15 cellular contexts compared by ENCODE assay signal in genomic region chr3:72977463-72977862, GRCh38. TPM values are rescaled to one million over a fixed set of nuclear protein-coding genes. Genes with fewer than 3 reads are reported as not detected.
DNase-seq lines count a peak whose midpoint lies in the region; ATAC-seq, FAIRE-seq and TF ChIP-seq lines count a peak whose summit lies in the region.
"Had no signal": no experiment of that assay in that cellular context is flagged by ENCODE, and none has a peak within 500 bp of the region (broad histone marks: within the 10 kb centered on the region; RNA-seq: fewer than 3 reads in every experiment).

No MANE protein-coding gene starts in this region.

- H3K4me3 ChIP-seq in HL-60 (replicated peaks; ENCODE audit: insufficient read depth, low read length) = no peak overlapping the region
- H3K4me3 ChIP-seq: A549, cardiac muscle cell, SJSA1, thoracic aorta had no signal

- FAIRE-seq in RCC 7860 (lab: Jason Lieb, UNC) = no peak
- FAIRE-seq: HepG2 had no signal

- peak; percentile 84 for ATAC-seq in activated CD8-positive, alpha-beta T cell treated with anti-CD3 and anti-CD28 coated beads for 36 hours
- ATAC-seq in activated CD8-positive, alpha-beta T cell treated with anti-CD3 and anti-CD28 coated beads, Interleukin-2, amount 10 ng/mL, durations not matched to agents 7 days and 5 days = no peak
- peak; percentile 58 for ATAC-seq in GM21825 (IDR thresholded peaks at IDR 0.05; ENCODE audit: unreplicated experiment)
- ATAC-seq in stimulated activated memory B cell treated with anti-CD40 and anti-IgM and Interleukin-4, amounts not matched to agents 10 μg/mL and 1 μg/mL and 100 μg/mL, for 72 hours = peak; percentile 73
- ATAC-seq: A549, HepG2, left cardiac atrium had no signal

- no peaks in the 10 kb centered on the region for H3K36me3 Mint-ChIP-seq in activated CD8-positive, alpha-beta T cell treated with anti-CD3 and anti-CD28 coated beads for 36 hours (ENCODE audit: low read depth)
- no peaks in the 10 kb centered on the region for H3K36me3 Mint-ChIP-seq in activated CD8-positive, alpha-beta T cell treated with anti-CD3 and anti-CD28 coated beads, Interleukin-2, amount 10 ng/mL, durations not matched to agents 7 days and 5 days (ENCODE audit: low read depth)
- no peaks in the 10 kb centered on the region for H3K36me3 Mint-ChIP-seq in stimulated activated memory B cell treated with anti-CD40 and anti-IgM and Interleukin-4, amounts not matched to agents 10 μg/mL and 1 μg/mL and 100 μg/mL, for 72 hours

- intact Hi-C loops in activated CD8-positive, alpha-beta T cell treated with anti-CD3 and anti-CD28 coated beads for 36 hours (cut with micrococcal nuclease) = no loop called here

- no peaks in the 10 kb centered on the region for H3K9me3 Mint-ChIP-seq in activated CD8-positive, alpha-beta T cell treated with anti-CD3 and anti-CD28 coated beads for 36 hours
- H3K9me3 Mint-ChIP-seq in activated CD8-positive, alpha-beta T cell treated with anti-CD3 and anti-CD28 coated beads, Interleukin-2, amount 10 ng/mL, durations not matched to agents 7 days and 5 days (ENCODE audit: insufficient read depth) = no peaks in the 10 kb centered on the region
- H3K9me3 Mint-ChIP-seq in stimulated activated memory B cell treated with anti-CD40 and anti-IgM and Interleukin-4, amounts not matched to agents 10 μg/mL and 1 μg/mL and 100 μg/mL, for 72 hours = no peaks in the 10 kb centered on the region

- H3K27me3 Mint-ChIP-seq in activated CD8-positive, alpha-beta T cell treated with anti-CD3 and anti-CD28 coated beads for 36 hours = peaks cover 4% of the 10 kb centered on the region
- no peaks in the 10 kb centered on the region for H3K27me3 Mint-ChIP-seq in activated CD8-positive, alpha-beta T cell treated with anti-CD3 and anti-CD28 coated beads, Interleukin-2, amount 10 ng/mL, durations not matched to agents 7 days and 5 days (ENCODE audit: low read depth)
- peaks cover 31% of the 10 kb centered on the region for H3K27me3 Mint-ChIP-seq in stimulated activated memory B cell treated with anti-CD40 and anti-IgM and Interleukin-4, amounts not matched to agents 10 μg/mL and 1 μg/mL and 100 μg/mL, for 72 hours

- H3K27me3 ChIP-seq in HL-60 (ENCODE audit: insufficient read depth, poor library complexity, severe bottlenecking) = no peaks in the 10 kb centered on the region
- H3K27me3 ChIP-seq: cardiac muscle cell, SJSA1 had no signal

- H3K27ac ChIP-seq in HL-60 (replicated peaks) = peak overlapping the region; percentile 69
- H3K27ac ChIP-seq: A549, cardiac muscle cell, SJSA1, thoracic aorta had no signal

- TF ChIP-seq CTCF in activated CD8-positive, alpha-beta T cell treated with anti-CD3 and anti-CD28 coated beads for 36 hours (IDR thresholded peaks at IDR 0.05) = no peak
- TF ChIP-seq CTCF in HL-60 (IDR thresholded peaks at IDR 0.05; ENCODE audit: insufficient read depth, low read length) = no peak

- H3K27ac Mint-ChIP-seq in activated CD8-positive, alpha-beta T cell treated with anti-CD3 and anti-CD28 coated beads for 36 hours = peak overlapping the region; percentile 60
- H3K27ac Mint-ChIP-seq in activated CD8-positive, alpha-beta T cell treated with anti-CD3 and anti-CD28 coated beads, Interleukin-2, amount 10 ng/mL, durations not matched to agents 7 days and 5 days = no peak overlapping the region
- no peak overlapping the region for H3K27ac Mint-ChIP-seq in stimulated activated memory B cell treated with anti-CD40 and anti-IgM and Interleukin-4, amounts not matched to agents 10 μg/mL and 1 μg/mL and 100 μg/mL, for 72 hours

- DNase-seq in activated CD8-positive, alpha-beta T cell treated with anti-CD3 and anti-CD28 coated beads for 36 hours = peak; percentile 43
- no peak for DNase-seq in activated CD8-positive, alpha-beta T cell treated with anti-CD3 and anti-CD28 coated beads, Interleukin-2, amount 10 ng/mL, durations not matched to agents 7 days and 5 days
- DNase-seq in HL-60 (ENCODE audit: low read depth in 1 of 2, low spot score in 1 of 2) (no peak), DMS53 treated with DMSO at 0.1 percent for 48 hours (lab: John Stamatoyannopoulos, UW; ENCODE audit: unreplicated experiment) (no peak), RCC 7860 (ENCODE audit: low spot score) (no peak), amniotic stem cell (lab: John Stamatoyannopoulos, UW) (no peak)
- DNase-seq: left cardiac atrium, NCI-H446 treated with DMSO at 0.1 percent for 48 hours had no signal

- POLR2A ChIA-PET in activated CD8-positive, alpha-beta T cell treated with anti-CD3 and anti-CD28 coated beads for 36 hours (lab: Charles Lee) = no interaction called here
- POLR2A ChIA-PET in activated CD8-positive, alpha-beta T cell treated with anti-CD3 and anti-CD28 coated beads, Interleukin-2, amount 10 ng/mL, durations not matched to agents 7 days and 5 days (lab: Charles Lee) = no interaction called here

- CTCF ChIA-PET in activated CD8-positive, alpha-beta T cell treated with anti-CD3 and anti-CD28 coated beads for 36 hours (lab: Charles Lee) = interaction anchor here (0.6 to 1.0 kb wide), 2 partner anchors 15 to 77 kb away, joined by 3 read pairs; no protein-coding TSS in a partner anchor
- CTCF ChIA-PET in activated CD8-positive, alpha-beta T cell treated with anti-CD3 and anti-CD28 coated beads, Interleukin-2, amount 10 ng/mL, durations not matched to agents 7 days and 5 days (lab: Charles Lee) = no interaction called here

- peaks cover 15% of the 10 kb centered on the region for H3K4me1 Mint-ChIP-seq in activated CD8-positive, alpha-beta T cell treated with anti-CD3 and anti-CD28 coated beads for 36 hours (ENCODE audit: low read depth)
- H3K4me1 Mint-ChIP-seq in activated CD8-positive, alpha-beta T cell treated with anti-CD3 and anti-CD28 coated beads, Interleukin-2, amount 10 ng/mL, durations not matched to agents 7 days and 5 days (ENCODE audit: low read depth) = peaks cover 6% of the 10 kb centered on the region
- peaks cover 5% of the 10 kb centered on the region for H3K4me1 Mint-ChIP-seq in stimulated activated memory B cell treated with anti-CD40 and anti-IgM and Interleukin-4, amounts not matched to agents 10 μg/mL and 1 μg/mL and 100 μg/mL, for 72 hours

- H3K4me3 Mint-ChIP-seq in activated CD8-positive, alpha-beta T cell treated with anti-CD3 and anti-CD28 coated beads for 36 hours = no peak overlapping the region
- H3K4me3 Mint-ChIP-seq in activated CD8-positive, alpha-beta T cell treated with anti-CD3 and anti-CD28 coated beads, Interleukin-2, amount 10 ng/mL, durations not matched to agents 7 days and 5 days = no peak overlapping the region
- no peak overlapping the region for H3K4me3 Mint-ChIP-seq in stimulated activated memory B cell treated with anti-CD40 and anti-IgM and Interleukin-4, amounts not matched to agents 10 μg/mL and 1 μg/mL and 100 μg/mL, for 72 hours

RNA-seq across cellular contexts. Expression of gene PPP4R2, which starts 19.1 kb away (rescaled TPM):
- total RNA-seq in activated CD8-positive, alpha-beta T cell treated with anti-CD3 and anti-CD28 coated beads for 36 hours = 10 to 100 TPM; 85.5 to 88.6 TPM
- total RNA-seq in activated CD8-positive, alpha-beta T cell treated with anti-CD3 and anti-CD28 coated beads, Interleukin-2, amount 10 ng/mL, durations not matched to agents 7 days and 5 days = 10 to 100 TPM; 80.0 to 80.9 TPM
